27 cellular contexts compared by ENCODE assay signal in the genomic region with DNA sequence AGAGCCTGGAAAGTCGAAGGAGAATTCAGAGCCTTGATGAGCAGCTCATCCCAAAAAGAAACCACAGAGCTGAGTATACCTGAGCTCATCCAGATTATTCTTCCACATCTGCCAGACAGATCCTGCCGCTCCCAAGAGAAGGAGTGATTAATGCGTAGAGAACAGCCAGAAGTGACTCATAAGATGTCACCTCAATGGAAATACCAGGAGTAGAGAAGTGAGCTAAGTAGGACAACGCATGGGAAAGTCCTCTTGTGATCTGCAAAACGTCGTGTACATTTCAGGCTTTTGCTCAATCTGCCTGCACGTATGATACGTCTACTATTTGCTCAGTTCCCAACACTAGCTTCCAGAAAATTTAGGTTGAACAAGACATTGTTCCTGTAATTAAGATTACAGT.
DNase-seq lines count a peak whose midpoint lies in the region; ATAC-seq and TF ChIP-seq lines count a peak whose summit lies in the region.
"Had no signal": no experiment of that assay in that cellular context is flagged by ENCODE, and none has a peak within 500 bp of the region (broad histone marks: within the 10 kb centered on the region; RNA-seq: fewer than 3 reads in every experiment).

No MANE protein-coding gene starts in this region.

- no peaks in the 10 kb centered on the region for H3K4me1 ChIP-seq in naive thymus-derived CD4-positive, alpha-beta T cell (ENCODE audit: control insufficient read depth in 2 of 2, insufficient read depth in 2 of 2, low read length in 2 of 2)
- no peaks in the 10 kb centered on the region for H3K4me1 ChIP-seq in esophagus squamous epithelium
- H3K4me1 ChIP-seq: adrenal gland, BE2C, gastrocnemius medialis, prostate gland had no signal

- H3K4me3 ChIP-seq in fibroblast of mammary gland (ENCODE audit: control insufficient read depth, low read depth, low read length) (no peak overlapping the region), esophagus squamous epithelium (no peak overlapping the region)
- no peak overlapping the region for H3K4me3 ChIP-seq in naive thymus-derived CD4-positive, alpha-beta T cell (ENCODE audit: low read length)
- H3K4me3 ChIP-seq: adrenal gland, gastrocnemius medialis, K562, prostate gland, SK-N-MC, stomach, tibial nerve had no signal

- peaks cover 0 to 4% (median 0%) of the 10 kb centered on the region in 5 donors for H3K27me3 Mint-ChIP-seq in naive thymus-derived CD4-positive, alpha-beta T cell
- H3K27me3 Mint-ChIP-seq: activated CD4-positive, alpha-beta T cell treated with anti-CD3 and anti-CD28 coated beads for 36 hours had no signal

- peaks cover 0 to 6% (median 2%) of the 10 kb centered on the region in 11 donors for H3K9me3 Mint-ChIP-seq in naive thymus-derived CD4-positive, alpha-beta T cell
- H3K9me3 Mint-ChIP-seq: activated T-cell treated with anti-CD3 and anti-CD28 coated beads, Interleukin-2, amount 50 U/mL, for 4 hours had no signal

- no peaks in the 10 kb centered on the region for H3K36me3 Mint-ChIP-seq in naive thymus-derived CD4-positive, alpha-beta T cell

- H3K4me3 Mint-ChIP-seq in naive thymus-derived CD4-positive, alpha-beta T cell, result no peak overlapping the region
- H3K4me3 Mint-ChIP-seq: activated CD4-positive, alpha-beta T cell treated with anti-CD3 and anti-CD28 coated beads for 36 hours; activated T-cell treated with anti-CD3 and anti-CD28 coated beads, Interleukin-2, amount 50 U/mL, for 4 hours; HFFc6 had no signal

- no peaks in the 10 kb centered on the region for H3K36me3 ChIP-seq in naive thymus-derived CD4-positive, alpha-beta T cell (ENCODE audit: control insufficient read depth in 2 of 3, insufficient read depth in 3 of 3, low read length in 3 of 3)
- H3K36me3 ChIP-seq in esophagus squamous epithelium, result no peaks in the 10 kb centered on the region
- H3K36me3 ChIP-seq: adrenal gland, BE2C, gastrocnemius medialis, prostate gland, stomach, tibial nerve had no signal

- intact Hi-C loops in naive thymus-derived CD4-positive, alpha-beta T cell (cut with micrococcal nuclease), result no loop called here
- intact Hi-C loops in esophagus squamous epithelium (cut with DNase I), result no loop called here

- H3K4me1 Mint-ChIP-seq in naive thymus-derived CD4-positive, alpha-beta T cell, result peaks cover 0 to 1% (median 0%) of the 10 kb centered on the region in 7 donors
- H3K4me1 Mint-ChIP-seq: activated CD4-positive, alpha-beta T cell treated with anti-CD3 and anti-CD28 coated beads for 36 hours had no signal

- no peak overlapping the region for H3K27ac Mint-ChIP-seq in naive thymus-derived CD4-positive, alpha-beta T cell
- H3K27ac Mint-ChIP-seq: activated CD4-positive, alpha-beta T cell treated with anti-CD3 and anti-CD28 coated beads for 36 hours; HFFc6 had no signal

- H3K27me3 ChIP-seq in naive thymus-derived CD4-positive, alpha-beta T cell (ENCODE audit: control insufficient read depth in 2 of 2, insufficient read depth in 2 of 2, low read length in 2 of 2), result no peaks in the 10 kb centered on the region
- no peaks in the 10 kb centered on the region for H3K27me3 ChIP-seq in esophagus squamous epithelium
- H3K27me3 ChIP-seq: adrenal gland, BE2C, gastrocnemius medialis, stomach, tibial nerve had no signal

- POLR2A ChIA-PET in naive thymus-derived CD4-positive, alpha-beta T cell (lab: Charles Lee), result no interaction called here

- no peak overlapping the region for H3K27ac ChIP-seq in naive thymus-derived CD4-positive, alpha-beta T cell (ENCODE audit: low read depth, low read length)
- H3K27ac ChIP-seq in esophagus squamous epithelium, result no peak overlapping the region
- H3K27ac ChIP-seq: adrenal gland, gastrocnemius medialis, prostate gland, RWPE1, SK-N-MC, stomach, tibial nerve had no signal

- TF ChIP-seq POLR2A in esophagus squamous epithelium (IDR thresholded peaks at IDR 0.05), result no peak

- DNase-seq in GM04504 (ENCODE audit: low read depth) (peak; percentile 35), NCI-H460 (ENCODE audit: extremely low read depth, low read depth) (peak; percentile 59), fibroblast of mammary gland (ENCODE audit: low read depth) (peak; percentile 94), putamen (ENCODE audit: low spot score) (peak; percentile 14), esophagus squamous epithelium (lab: John Stamatoyannopoulos, UW) (no peak)
- no peak for DNase-seq in naive thymus-derived CD4-positive, alpha-beta T cell
- DNase-seq: activated CD4-positive, alpha-beta T cell treated with anti-CD3 and anti-CD28 coated beads for 36 hours; activated naive CD4-positive, alpha-beta T cell treated with Interleukin-2 at 50 U/mL for 16 hours; activated T-cell treated with anti-CD3 and anti-CD28 coated beads, Interleukin-2, amount 50 U/mL, for 4 hours; adrenal gland; BE2C; DMS79; effector CD4-positive, alpha-beta T cell; gastrocnemius medialis; HFFc6; hypothalamus; kidney; NCI-H1436; NCI-H526; stomach had no signal

- no peaks in the 10 kb centered on the region for H3K9me3 ChIP-seq in naive thymus-derived CD4-positive, alpha-beta T cell (ENCODE audit: control insufficient read depth in 2 of 3, low read length in 3 of 3)
- H3K9me3 ChIP-seq in esophagus squamous epithelium, result no peaks in the 10 kb centered on the region
- H3K9me3 ChIP-seq: adrenal gland, BE2C, gastrocnemius medialis, prostate gland, tibial nerve had no signal

- CTCF ChIA-PET in naive thymus-derived CD4-positive, alpha-beta T cell (lab: Charles Lee), result interaction anchor here (0.6 kb wide), 1 partner anchor 9 kb away, joined by 4 read pairs; no protein-coding TSS in a partner anchor

- TF ChIP-seq CTCF in fibroblast of mammary gland (conservative IDR thresholded peaks at IDR 0.05; ENCODE audit: control insufficient read depth, insufficient read depth, low read depth, low read length) (no peak), esophagus squamous epithelium (IDR thresholded peaks at IDR 0.05) (no peak)

- no peak for ATAC-seq in GM18907 (IDR thresholded peaks at IDR 0.05; ENCODE audit: unreplicated experiment)
- no peak for ATAC-seq in naive thymus-derived CD4-positive, alpha-beta T cell
- ATAC-seq in HG02870 (IDR thresholded peaks at IDR 0.05; ENCODE audit: unreplicated experiment), result no peak
- ATAC-seq: activated CD4-positive, alpha-beta T cell treated with anti-CD3 and anti-CD28 coated beads for 36 hours; activated T-cell treated with anti-CD3 and anti-CD28 coated beads, Interleukin-2, amount 50 U/mL, for 4 hours; gastrocnemius medialis; K562 had no signal

- 43 to 65% methylated on average over 7 to 8 of the region's 8 CpGs for WGBS in esophagus squamous epithelium, 2 donors

Comparison
In these comparisons a context has a peak if more than half of its experiments do, and no peak if none do; other contexts are left out.
1. DNase-seq: peak in GM04504 (single experiment), NCI-H460 (single experiment), fibroblast of mammary gland (single experiment) and putamen (single experiment); none in naive thymus-derived CD4-positive, alpha-beta T cell (0 of 9) and esophagus squamous epithelium (single experiment).